ENCODE assay signal across 16 cellular contexts in the genomic region with DNA sequence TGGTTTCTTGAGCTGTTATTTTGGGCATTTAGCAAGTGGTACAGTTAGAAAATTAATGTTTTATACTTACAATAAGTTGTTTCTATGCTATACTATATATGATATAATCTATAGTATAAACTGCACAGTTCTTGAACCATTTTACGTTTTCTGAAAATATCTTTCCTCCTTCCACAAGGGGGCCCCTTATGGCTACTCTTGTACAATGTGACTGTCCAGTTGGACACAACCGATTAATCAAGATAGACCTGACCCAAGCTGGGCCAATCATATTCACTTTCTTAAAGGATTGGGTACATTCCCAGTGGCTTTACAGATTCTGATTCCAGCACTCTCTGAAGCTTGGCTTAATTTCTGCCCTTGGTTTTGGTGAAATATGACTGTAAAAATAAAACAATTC.
DNase-seq lines count a peak whose midpoint lies in the region; ATAC-seq and TF ChIP-seq lines count a peak whose summit lies in the region.
"Had no signal": no experiment of that assay in that cellular context is flagged by ENCODE, and none has a peak within 500 bp of the region (broad histone marks: within the 10 kb centered on the region; RNA-seq: fewer than 3 reads in every experiment).

No MANE protein-coding gene starts in this region.

- ATAC-seq in GM18511 (IDR thresholded peaks at IDR 0.05; ENCODE audit: unreplicated experiment), result no peak
- ATAC-seq: natural killer cell had no signal

- H3K4me3 ChIP-seq in fibroblast of villous mesenchyme (ENCODE audit: low read depth, low read length), result no peak overlapping the region
- H3K4me3 ChIP-seq: adrenal gland had no signal

- DNase-seq in DMS 273 (lab: John Stamatoyannopoulos, UW; ENCODE audit: unreplicated experiment) (peak; percentile 24), DMS 273 treated with DMSO at 0.1 percent for 48 hours (lab: John Stamatoyannopoulos, UW) (no peak), SHP77 (lab: John Stamatoyannopoulos, UW) (peak; percentile 7 to 32), fibroblast of villous mesenchyme (ENCODE audit: low read depth) (no peak), smooth muscle cell of the brain vasculature (ENCODE audit: low read depth, low spot score) (peak; percentile 3), retina (no peak)
- no peak for DNase-seq in activated effector memory CD4-positive, alpha-beta T cell treated with Interleukin-2 at 50 U/mL for 16 hours
- DNase-seq: 8988T; adrenal gland; DMS79; kidney; natural killer cell; NCI-H1694; stimulated activated CD4-positive, alpha-beta T cell treated with anti-CD3 and anti-CD28 coated beads, Interleukin-2, amount 100 ng/mL, for 24 hours; stimulated activated naive CD4-positive, alpha-beta T cell treated with Interleukin-2 at 50 U/mL for 16 hours had no signal

- TF ChIP-seq CTCF in fibroblast of villous mesenchyme (IDR thresholded peaks at IDR 0.05; ENCODE audit: insufficient read depth, low read depth, low read length), result peak; percentile 32

Comparison
In these comparisons a context has a peak if more than half of its experiments do, and no peak if none do; other contexts are left out.
1. DNase-seq: peak in DMS 273 (single experiment), SHP77 (2 of 2) and smooth muscle cell of the brain vasculature (single experiment); none in DMS 273 treated with DMSO at 0.1 percent for 48 hours (single experiment), fibroblast of villous mesenchyme (single experiment), retina (single experiment) and activated effector memory CD4-positive, alpha-beta T cell treated with Interleukin-2 at 50 U/mL for 16 hours (single experiment).